16 cellular contexts compared by ENCODE assay signal in the genomic region with DNA sequence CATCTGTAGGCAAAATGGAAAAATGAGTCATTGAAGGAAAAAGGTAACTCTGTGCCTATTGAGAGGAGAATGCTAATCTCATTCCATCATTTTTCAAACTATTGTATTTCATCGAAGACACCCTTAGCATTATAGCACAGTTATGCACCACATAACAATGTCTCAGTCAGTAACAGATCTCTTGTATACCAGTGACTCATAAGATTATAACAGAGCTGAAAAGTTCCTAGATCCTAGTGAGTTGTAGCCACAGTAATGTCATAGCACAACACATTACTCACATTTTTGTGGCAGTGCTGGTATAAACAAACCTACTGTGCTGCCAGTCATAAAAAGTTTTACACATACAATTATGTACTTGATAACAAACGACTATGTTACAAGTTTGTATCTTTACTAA.
A peak's percentile ranks its signal among the peaks of the same experiment; 100 is the strongest.
DNase-seq lines count a peak whose midpoint lies in the region; ATAC-seq and TF ChIP-seq lines count a peak whose summit lies in the region.
"Had no signal": no experiment of that assay in that cellular context is flagged by ENCODE, and none has a peak within 500 bp of the region (broad histone marks: within the 10 kb centered on the region; RNA-seq: fewer than 3 reads in every experiment).

No MANE protein-coding gene starts in this region.

- no peaks in the 10 kb centered on the region for H3K4me1 ChIP-seq in A673 (ENCODE audit: insufficient read depth, low read length, poor library complexity, severe bottlenecking)
- H3K4me1 ChIP-seq: colonic mucosa had no signal

- in situ Hi-C loops in brain microvascular endothelial cell (cut with HindIII; ENCODE audit: low pct_ligation_motif_present, low sequenced_read_pairs) = no loop called here

- intact Hi-C loops in A673 (cut with micrococcal nuclease; ENCODE audit: unreplicated experiment) = no loop called here

- H3K36me3 Mint-ChIP-seq in chondrocyte (ENCODE audit: low read depth) = peaks cover 3% of the 10 kb centered on the region
- H3K36me3 Mint-ChIP-seq: CD8-positive, alpha-beta memory T cell; naive B cell had no signal

- no TSS peak for BruUV-seq in A673 (replicated peaks; lab: Mats Ljungman, UMichigan)

- H3K27ac Mint-ChIP-seq in chondrocyte (ENCODE audit: unreplicated experiment) = no peak overlapping the region
- H3K27ac Mint-ChIP-seq: activated CD4-positive, alpha-beta T cell treated with anti-CD3 and anti-CD28 coated beads, Interleukin-2, amount 10 ng/mL, durations not matched to agents 24 days and 14 days; activated T-cell treated with anti-CD3 and anti-CD28 coated beads, Interleukin-2, amount 50 U/mL, for 24 hours; CD8-positive, alpha-beta memory T cell; naive B cell; progenitor cell of endocrine pancreas had no signal

- H3K27me3 Mint-ChIP-seq in chondrocyte (ENCODE audit: low read depth) = no peaks in the 10 kb centered on the region
- H3K27me3 Mint-ChIP-seq: activated CD4-positive, alpha-beta T cell treated with anti-CD3 and anti-CD28 coated beads, Interleukin-2, amount 10 ng/mL, durations not matched to agents 24 days and 14 days; activated T-cell treated with anti-CD3 and anti-CD28 coated beads, Interleukin-2, amount 50 U/mL, for 24 hours; naive B cell; progenitor cell of endocrine pancreas had no signal

- H3K4me3 ChIP-seq in A673 (ENCODE audit: low read depth, low read length, poor library complexity, severe bottlenecking) = no peak overlapping the region
- no peak overlapping the region for H3K4me3 ChIP-seq in brain microvascular endothelial cell (ENCODE audit: low read depth, low read length)
- H3K4me3 ChIP-seq: colonic mucosa had no signal

- no peaks in the 10 kb centered on the region for H3K36me3 ChIP-seq in A673 (ENCODE audit: insufficient read depth, low read length, poor library complexity, severe bottlenecking)
- H3K36me3 ChIP-seq in brain microvascular endothelial cell (replicated peaks) = no peaks in the 10 kb centered on the region
- H3K36me3 ChIP-seq: colonic mucosa had no signal

- no peak overlapping the region for H3K4me3 Mint-ChIP-seq in chondrocyte (ENCODE audit: unreplicated experiment)
- H3K4me3 Mint-ChIP-seq: activated CD4-positive, alpha-beta T cell treated with anti-CD3 and anti-CD28 coated beads, Interleukin-2, amount 10 ng/mL, durations not matched to agents 24 days and 14 days; activated T-cell treated with anti-CD3 and anti-CD28 coated beads, Interleukin-2, amount 50 U/mL, for 24 hours; CD8-positive, alpha-beta memory T cell; naive B cell had no signal

- POLR2A ChIA-PET in A673 (lab: Charles Lee; ENCODE audit: low non-redundant PET) (no interaction called here), GM10248 (lab: Yijun Ruan, JAX) (no interaction called here)

- CTCF ChIA-PET in A673 (lab: Charles Lee) = no interaction called here
- CTCF ChIA-PET in GM10248 (lab: Yijun Ruan, JAX) = no interaction called here

- no peaks in the 10 kb centered on the region for H3K9me3 ChIP-seq in A673 (ENCODE audit: low read depth, low read length, poor library complexity, severe bottlenecking)
- H3K9me3 ChIP-seq: colonic mucosa had no signal

- no peak for ATAC-seq in GM18907 (IDR thresholded peaks at IDR 0.05; ENCODE audit: unreplicated experiment)

- peaks cover 20% of the 10 kb centered on the region for H3K4me1 Mint-ChIP-seq in chondrocyte (ENCODE audit: low read depth)
- H3K4me1 Mint-ChIP-seq: activated CD4-positive, alpha-beta T cell treated with anti-CD3 and anti-CD28 coated beads, Interleukin-2, amount 10 ng/mL, durations not matched to agents 24 days and 14 days; CD8-positive, alpha-beta memory T cell; naive B cell had no signal

- H3K27ac ChIP-seq in A673 (ENCODE audit: low read depth, low read length, poor library complexity, severe bottlenecking) (no peak overlapping the region), brain microvascular endothelial cell (no peak overlapping the region)
- H3K27ac ChIP-seq: colonic mucosa had no signal

- no peak for TF ChIP-seq CTCF in A673 (conservative IDR thresholded peaks at IDR 0.05; ENCODE audit: low read depth, low read length)
- TF ChIP-seq CTCF in brain microvascular endothelial cell (IDR thresholded peaks at IDR 0.05; ENCODE audit: low read depth, low read length, missing control alignments) = no peak
- no peak for TF ChIP-seq CTCF in GM10248 (IDR thresholded peaks at IDR 0.05; ENCODE audit: control extremely low read depth, extremely low read depth, low read depth, missing control alignments)
- no peak for TF ChIP-seq CTCF in chondrocyte (IDR thresholded peaks at IDR 0.05)

- DNase-seq in A673 (ENCODE audit: low spot score) = peak; percentile 6
- DNase-seq in LoVo (ENCODE audit: low spot score) = peak; percentile 4
- DNase-seq in brain microvascular endothelial cell = peak; percentile 82
- peak; percentile 97 for DNase-seq in iris pigment epithelial cell (ENCODE audit: low read depth)
- DNase-seq in GM10248 (ENCODE audit: extremely low spot score) = no peak
- no peak for DNase-seq in DMS53 (lab: John Stamatoyannopoulos, UW)
- no peak for DNase-seq in chondrocyte (ENCODE audit: low spot score)
- DNase-seq: activated CD4-positive, alpha-beta T cell treated with anti-CD3 and anti-CD28 coated beads, Interleukin-2, amount 10 ng/mL, durations not matched to agents 24 days and 14 days; activated T-cell treated with anti-CD3 and anti-CD28 coated beads, Interleukin-2, amount 50 U/mL, for 24 hours; CD8-positive, alpha-beta memory T cell; colonic mucosa; naive B cell; NCI-H2029; NCI-H774 had no signal

- peaks cover 5% of the 10 kb centered on the region for H3K9me3 Mint-ChIP-seq in chondrocyte (ENCODE audit: low read depth)
- H3K9me3 Mint-ChIP-seq: activated CD4-positive, alpha-beta T cell treated with anti-CD3 and anti-CD28 coated beads, Interleukin-2, amount 10 ng/mL, durations not matched to agents 24 days and 14 days; activated T-cell treated with anti-CD3 and anti-CD28 coated beads, Interleukin-2, amount 50 U/mL, for 24 hours had no signal

- H3K27me3 ChIP-seq in A673 (replicated peaks; ENCODE audit: insufficient read depth, low read depth, low read length, poor library complexity) (no peaks in the 10 kb centered on the region), brain microvascular endothelial cell (replicated peaks) (no peaks in the 10 kb centered on the region)
- H3K27me3 ChIP-seq: colonic mucosa had no signal

Comparison
In these comparisons a context has a peak if more than half of its experiments do, and no peak if none do; other contexts are left out.
1. DNase-seq: peak in A673 (single experiment), LoVo (single experiment), brain microvascular endothelial cell (single experiment) and iris pigment epithelial cell (single experiment); none in GM10248 (single experiment), DMS53 (single experiment) and chondrocyte (single experiment).